ENCODE assay signal across 1 cellular context in the genomic region with DNA sequence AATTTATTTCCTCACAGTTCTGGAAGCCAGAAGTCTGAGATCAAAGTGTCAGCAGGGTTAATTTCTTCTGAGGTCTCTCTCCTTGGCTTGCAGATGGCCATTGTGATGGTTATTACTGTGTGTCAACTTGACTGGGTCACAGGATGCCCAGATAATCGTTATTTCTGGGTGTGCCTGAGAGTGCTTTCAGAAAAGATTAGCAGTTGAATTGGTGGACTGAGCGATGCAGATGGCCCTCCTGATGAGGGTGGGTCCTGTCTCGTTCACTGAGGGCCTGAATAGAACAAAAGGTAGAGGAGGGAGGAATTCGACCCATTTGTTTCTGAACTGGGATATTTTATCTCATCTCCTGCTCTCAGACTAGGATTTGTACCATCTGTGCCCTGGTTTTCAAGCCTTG.
TF ChIP-seq lines count a peak whose summit lies in the region.

No MANE protein-coding gene starts in this region.

TF ChIP-seq in H1, 55 proteins besides CTCF, POLR2A, EP300 and RAD21:
- no peak for TF ChIP-seq TEAD4 (IDR thresholded peaks at IDR 0.05; ENCODE audit: low read depth, low read length)
- no peak for TF ChIP-seq POLR2AphosphoS5 (IDR thresholded peaks at IDR 0.05; ENCODE audit: low read depth, low read length)
- TF ChIP-seq JUND (IDR thresholded peaks at IDR 0.05; ENCODE audit: low read length): peak; percentile 43; the same call in 1 of the 2 replicates
- peak; percentile 47 to 78; a peak in 2 of 4 replicates for TF ChIP-seq HDAC2 (IDR thresholded peaks at IDR 0.05; ENCODE audit: borderline replicate concordance in 1 of 2, low read depth in 2 of 2, low read length in 2 of 2)
- 0 out of 2 replicates have a peak, but pooled peaks have one; percentile 37 for TF ChIP-seq RXRA (IDR thresholded peaks at IDR 0.05; ENCODE audit: insufficient read depth, low read depth, low read length)
- no peak for TF ChIP-seq TAF7 (optimal IDR thresholded peaks at IDR 0.05; ENCODE audit: borderline replicate concordance, low read depth, low read length)
- 0 out of 4 replicates have a peak, but pooled peaks of 1 of the 2 experiments have one; percentile 42 for TF ChIP-seq SIN3A (conservative IDR thresholded peaks at IDR 0.05 in 1 of 2, IDR thresholded peaks at IDR 0.05 in 1 of 2; ENCODE audit: low read depth in 1 of 2, low read length in 2 of 2)
- no peak for TF ChIP-seq MAFK (IDR thresholded peaks at IDR 0.05; ENCODE audit: low read depth, low read length)
- TF ChIP-seq SP1 (IDR thresholded peaks at IDR 0.05; ENCODE audit: low read depth, low read length): peak; percentile 52; the same call in 1 of the 2 replicates
- no peak for TF ChIP-seq CREB1 (IDR thresholded peaks at IDR 0.05)
- TF ChIP-seq SP4 (IDR thresholded peaks at IDR 0.05; ENCODE audit: low read length): no peak
- TF ChIP-seq BACH1 (IDR thresholded peaks at IDR 0.05; ENCODE audit: low read length): no peak
- peak; percentile 85 for TF ChIP-seq KDM1A (IDR thresholded peaks at IDR 0.05; ENCODE audit: borderline replicate concordance, low read length)
- TF ChIP-seq CHD2 (IDR thresholded peaks at IDR 0.05; ENCODE audit: low read length): peak; percentile 28; the same call in 1 of the 2 replicates
- TF ChIP-seq ASH2L (IDR thresholded peaks at IDR 0.05; ENCODE audit: low read length): no peak
- 0 out of 2 replicates have a peak, but pooled peaks have one; percentile 22 for TF ChIP-seq YY1 (IDR thresholded peaks at IDR 0.05; ENCODE audit: low read depth, low read length)
- TF ChIP-seq NANOG (IDR thresholded peaks at IDR 0.05; ENCODE audit: insufficient read depth, low read depth, low read length, poor library complexity, severe bottlenecking): peak; percentile 97
TF ChIP-seq in H1: peak in this region for 9.
